10 cellular contexts compared by ENCODE assay signal in the genomic region with DNA sequence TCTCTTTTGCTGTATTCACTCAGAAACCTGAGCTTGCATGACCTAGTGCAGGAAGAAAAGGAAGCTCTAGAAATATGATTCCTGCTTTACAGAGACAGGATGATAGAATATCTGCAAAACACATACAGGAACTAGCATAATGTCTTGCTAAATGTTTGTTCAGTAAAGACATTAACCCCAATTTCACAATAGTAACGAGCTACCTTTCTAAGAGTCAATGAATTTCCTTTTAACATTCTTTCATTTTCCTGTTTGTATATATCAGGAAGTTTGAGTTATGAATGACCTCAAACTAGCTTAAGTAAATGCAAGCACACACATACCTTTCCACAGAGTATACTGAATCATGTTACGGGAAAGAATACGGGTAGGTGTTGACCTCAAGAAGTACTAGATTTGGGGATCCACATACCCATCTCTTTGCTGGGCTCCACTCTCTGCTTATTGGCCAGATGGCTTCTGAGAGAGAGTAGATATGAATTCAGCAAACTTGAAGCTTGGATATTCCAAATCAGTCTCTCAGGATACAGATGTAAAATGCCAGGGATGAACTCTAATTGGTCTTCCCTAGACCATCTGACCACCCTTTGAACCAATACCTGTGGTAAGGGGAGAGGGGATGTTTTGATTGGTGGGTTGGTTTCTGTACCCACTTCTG. TPM values are rescaled to one million over a fixed set of nuclear protein-coding genes. Genes with fewer than 3 reads are reported as not detected.
A peak's percentile ranks its signal among the peaks of the same experiment; 100 is the strongest.
DNase-seq lines count a peak whose midpoint lies in the region; ATAC-seq and TF ChIP-seq lines count a peak whose summit lies in the region.
"Had no signal": no experiment of that assay in that cellular context is flagged by ENCODE, and none has a peak within 500 bp of the region (broad histone marks: within the 10 kb centered on the region; RNA-seq: fewer than 3 reads in every experiment).

No MANE protein-coding gene starts in this region.

- H4K20me1 ChIP-seq in smooth muscle cell (ENCODE audit: low read depth) = no peaks in the 10 kb centered on the region

- no peak overlapping the region for H3K4me3 Mint-ChIP-seq in CD8-positive, alpha-beta memory T cell
- H3K4me3 Mint-ChIP-seq: activated T-cell treated with anti-CD3 and anti-CD28 coated beads, Interleukin-2, amount 50 U/mL, for 4 hours; endodermal cell had no signal

- H2AFZ ChIP-seq in smooth muscle cell (ENCODE audit: low read depth) = peak overlapping the region; percentile 68

- POLR2A ChIA-PET in CD8-positive, alpha-beta memory T cell (lab: Charles Lee) = no interaction called here

- no peak overlapping the region for H3K4me3 ChIP-seq in fibroblast of mammary gland (ENCODE audit: control insufficient read depth, low read depth, low read length)
- no peak overlapping the region for H3K4me3 ChIP-seq in smooth muscle cell
- no peak overlapping the region for H3K4me3 ChIP-seq in CD8-positive, alpha-beta memory T cell (ENCODE audit: low read length)

- H3K27ac ChIP-seq in smooth muscle cell (ENCODE audit: low read depth) = peak overlapping the region; percentile 48
- H3K27ac ChIP-seq in CD8-positive, alpha-beta memory T cell (ENCODE audit: low read depth, low read length) = no peak overlapping the region

- ATAC-seq in GM21576 (IDR thresholded peaks at IDR 0.05; ENCODE audit: unreplicated experiment) = no peak
- ATAC-seq: activated T-cell treated with anti-CD3 and anti-CD28 coated beads, Interleukin-2, amount 50 U/mL, for 4 hours had no signal

- TF ChIP-seq CTCF in fibroblast of mammary gland (conservative IDR thresholded peaks at IDR 0.05; ENCODE audit: control insufficient read depth, insufficient read depth, low read depth, low read length) (no peak), smooth muscle cell (IDR thresholded peaks at IDR 0.05; ENCODE audit: borderline replicate concordance, insufficient read depth, poor library complexity, severe bottlenecking) (no peak)

- H3K36me3 Mint-ChIP-seq in CD8-positive, alpha-beta memory T cell = no peaks in the 10 kb centered on the region

- no peak overlapping the region for H3K27ac Mint-ChIP-seq in CD8-positive, alpha-beta memory T cell
- H3K27ac Mint-ChIP-seq: endodermal cell had no signal

- H3K9me3 ChIP-seq in smooth muscle cell (replicated peaks; ENCODE audit: low read depth) = no peaks in the 10 kb centered on the region
- H3K9me3 ChIP-seq in CD8-positive, alpha-beta memory T cell (ENCODE audit: low read length) = no peaks in the 10 kb centered on the region

- peaks cover 5% of the 10 kb centered on the region for H3F3A ChIP-seq in smooth muscle cell (ENCODE audit: low read depth)

- H3K4me1 Mint-ChIP-seq in CD8-positive, alpha-beta memory T cell = peaks cover 0 to 3% (median 2%) of the 10 kb centered on the region in 3 donors
- H3K4me1 Mint-ChIP-seq: endodermal cell had no signal

- H3K9ac ChIP-seq in smooth muscle cell (ENCODE audit: low read depth) = no peak overlapping the region

- no peaks in the 10 kb centered on the region for H3K9me3 Mint-ChIP-seq in CD8-positive, alpha-beta memory T cell
- H3K9me3 Mint-ChIP-seq: activated T-cell treated with anti-CD3 and anti-CD28 coated beads, Interleukin-2, amount 50 U/mL, for 4 hours; endodermal cell had no signal

- peak; percentile 59 for DNase-seq in NCI-H2171 treated with DMSO at 0.1 percent for 48 hours (lab: John Stamatoyannopoulos, UW)
- DNase-seq in NCI-H2171 (lab: John Stamatoyannopoulos, UW) = no peak
- DNase-seq in OCI-M1 (lab: John Stamatoyannopoulos, UW) = peak; percentile 44
- DNase-seq in fibroblast of mammary gland (ENCODE audit: low read depth) = peak; percentile 41
- DNase-seq in smooth muscle cell (lab: John Stamatoyannopoulos, UW; ENCODE audit: unreplicated experiment) = no peak
- no peak for DNase-seq in stimulated activated CD4-positive, alpha-beta T cell treated with anti-CD3 and anti-CD28 coated beads, Interleukin-2, amount 100 ng/mL, for 48 hours
- DNase-seq in CD8-positive, alpha-beta memory T cell = no peak
- DNase-seq: activated T-cell treated with anti-CD3 and anti-CD28 coated beads, Interleukin-2, amount 50 U/mL, for 4 hours; endodermal cell had no signal

- H3K27me3 Mint-ChIP-seq in CD8-positive, alpha-beta memory T cell = peaks cover 9 to 40% of the 10 kb centered on the region in 2 donors

- CTCF ChIA-PET in CD8-positive, alpha-beta memory T cell (lab: Charles Lee) = no interaction called here

- no peaks in the 10 kb centered on the region for H3K27me3 ChIP-seq in smooth muscle cell (ENCODE audit: low read depth)
- H3K27me3 ChIP-seq in CD8-positive, alpha-beta memory T cell (ENCODE audit: insufficient read depth, low read length, poor library complexity, severe bottlenecking) = no peaks in the 10 kb centered on the region

- WGBS in smooth muscle cell (ENCODE audit: low lambda C conversion rate) = 80% methylated on average over 3 of the region's 3 CpGs

- H3K36me3 ChIP-seq in smooth muscle cell (ENCODE audit: low read depth) = no peaks in the 10 kb centered on the region
- no peaks in the 10 kb centered on the region for H3K36me3 ChIP-seq in CD8-positive, alpha-beta memory T cell (ENCODE audit: insufficient read depth, low read length)

- H3K4me2 ChIP-seq in smooth muscle cell = no peak overlapping the region

- no peaks in the 10 kb centered on the region for H3K79me2 ChIP-seq in smooth muscle cell (ENCODE audit: low read depth)

- H3K4me1 ChIP-seq in smooth muscle cell (ENCODE audit: low read depth) = no peaks in the 10 kb centered on the region
- H3K4me1 ChIP-seq in CD8-positive, alpha-beta memory T cell (ENCODE audit: insufficient read depth, low read length) = no peaks in the 10 kb centered on the region

RNA-seq across cellular contexts. Expression of a gene that starts 18.2 kb away (rescaled TPM):
- total RNA-seq in smooth muscle cell = 178 and 183 TPM in 2 replicates
- 111 TPM in 2 replicates for polyA plus RNA-seq in smooth muscle cell
- 10 to 100 TPM; 38.6 to 41.4 TPM for total RNA-seq in CD8-positive, alpha-beta memory T cell
- 27.7 TPM for polyA plus RNA-seq in CD8-positive, alpha-beta memory T cell

Comparison
In these comparisons a context has a peak if more than half of its experiments do, and no peak if none do; other contexts are left out.
1. DNase-seq: peak in NCI-H2171 treated with DMSO at 0.1 percent for 48 hours (single experiment), OCI-M1 (single experiment) and fibroblast of mammary gland (single experiment); none in NCI-H2171 (single experiment), smooth muscle cell (single experiment), stimulated activated CD4-positive, alpha-beta T cell treated with anti-CD3 and anti-CD28 coated beads, Interleukin-2, amount 100 ng/mL, for 48 hours (0 of 2) and CD8-positive, alpha-beta memory T cell (0 of 5).